ENCODE assay signal across 36 cellular contexts in the genomic region with DNA sequence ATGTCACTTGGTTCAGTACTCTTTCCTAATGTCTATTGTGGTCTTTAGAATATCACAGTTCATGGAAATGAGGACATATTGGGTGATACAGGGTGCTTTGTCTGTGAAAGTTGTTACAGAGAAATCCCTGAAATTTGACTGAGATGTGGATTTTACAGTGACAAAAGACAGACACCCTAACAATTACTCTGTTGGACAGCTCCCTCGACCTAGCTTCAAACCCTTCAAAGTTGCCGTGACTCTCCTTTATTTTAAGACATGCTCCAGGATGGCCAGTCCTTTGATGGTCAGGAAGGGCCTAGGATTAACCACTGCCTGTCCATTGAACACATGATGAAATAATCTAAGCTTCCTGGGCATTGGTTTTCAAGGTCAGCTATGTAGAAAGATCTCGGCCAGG. TPM values are rescaled to one million over a fixed set of nuclear protein-coding genes. Genes with fewer than 3 reads are reported as not detected.
"Had no signal": no experiment of that assay in that cellular context is flagged by ENCODE, and none has a peak within 500 bp of the region (broad histone marks: within the 10 kb centered on the region; RNA-seq: fewer than 3 reads in every experiment).

No MANE protein-coding gene starts in this region.

- H3K4me1 ChIP-seq: breast epithelium had no signal

- H3K36me3 ChIP-seq: breast epithelium, MG63 had no signal

- H3K27ac ChIP-seq: breast epithelium, PC-9, SK-N-MC, VCaP had no signal

- H3K27me3 ChIP-seq: MG63, SJCRH30 had no signal

- H2AFZ ChIP-seq: PC-9 had no signal

- DNase-seq: activated CD4-positive, alpha-beta T cell treated with anti-CD3 and anti-CD28 coated beads for 1 hour; activated CD4-positive, alpha-beta T cell treated with anti-CD3 and anti-CD28 coated beads for 48 hours; activated CD4-positive, CD25-positive, alpha-beta regulatory T cell; activated CD8-positive, alpha-beta T cell treated with anti-CD3 and anti-CD28 coated beads for 36 hours; activated effector memory CD4-positive, alpha-beta T cell treated with anti-CD3 and anti-CD28 coated beads, Interleukin-2, amount 50 U/mL, for 16 hours; activated naive CD4-positive, alpha-beta T cell; activated naive CD4-positive, alpha-beta T cell treated with anti-CD3 and anti-CD28 coated beads, Interleukin-2, amount 50 U/mL, for 16 hours; activated naive CD8-positive, alpha-beta T cell treated with anti-CD3 and anti-CD28 coated beads for 36 hours; activated T-cell treated with anti-CD3 and anti-CD28 coated beads, Interleukin-2, amount 50 U/mL, for 1 hour; activated T-cell treated with anti-CD3 and anti-CD28 coated beads, Interleukin-2, amount 50 U/mL, for 72 hours; amniotic stem cell; aorta; KG1; MG63; NCI-H1048; NCI-H1105 treated with DMSO at 0.1 percent for 48 hours; NCI-H1436; NCI-H1694; NCI-H1930; NCI-H2081 treated with DMSO at 0.1 percent for 48 hours; NCI-H345; NCI-H524 treated with DMSO at 0.1 percent for 48 hours; NCI-H748 treated with DMSO at 0.1 percent for 48 hours; NK-92 treated with Interleukin-12 subunit alpha and Interleukin-12 subunit beta, amount 100 ng/mL, for 24 hours; PC-9; SHP77; T-cell; T-helper 17 cell had no signal

- H3K4me1 Mint-ChIP-seq: activated naive CD8-positive, alpha-beta T cell treated with anti-CD3 and anti-CD28 coated beads for 36 hours; activated T-helper 17 cell treated with anti-CD3 and anti-CD28 coated beads, Interleukin-2, amount 50 U/mL, for 72 hours; T-cell; T-helper 17 cell had no signal

- H3K4me2 ChIP-seq: PC-9 had no signal

- H3K27ac Mint-ChIP-seq: activated CD8-positive, alpha-beta T cell treated with anti-CD3 and anti-CD28 coated beads for 36 hours; activated naive CD8-positive, alpha-beta T cell treated with anti-CD3 and anti-CD28 coated beads for 36 hours; activated T-cell treated with anti-CD3 and anti-CD28 coated beads, Interleukin-2, amount 50 U/mL, for 72 hours; activated T-helper 17 cell treated with anti-CD3 and anti-CD28 coated beads, Interleukin-2, amount 50 U/mL, for 72 hours; T-cell; T-helper 17 cell had no signal

- H3K36me3 Mint-ChIP-seq: activated naive CD8-positive, alpha-beta T cell treated with anti-CD3 and anti-CD28 coated beads for 36 hours; T-cell had no signal

- H3K9me3 Mint-ChIP-seq: activated CD8-positive, alpha-beta T cell treated with anti-CD3 and anti-CD28 coated beads for 36 hours; activated naive CD8-positive, alpha-beta T cell treated with anti-CD3 and anti-CD28 coated beads for 36 hours; activated T-cell treated with anti-CD3 and anti-CD28 coated beads, Interleukin-2, amount 50 U/mL, for 72 hours; activated T-helper 17 cell treated with anti-CD3 and anti-CD28 coated beads, Interleukin-2, amount 50 U/mL, for 72 hours; T-cell had no signal

- H3K9me3 ChIP-seq: breast epithelium, MG63, SJCRH30 had no signal

- H3K4me3 Mint-ChIP-seq: activated CD8-positive, alpha-beta T cell treated with anti-CD3 and anti-CD28 coated beads for 36 hours; activated naive CD8-positive, alpha-beta T cell treated with anti-CD3 and anti-CD28 coated beads for 36 hours; activated T-cell treated with anti-CD3 and anti-CD28 coated beads, Interleukin-2, amount 50 U/mL, for 72 hours; activated T-helper 17 cell treated with anti-CD3 and anti-CD28 coated beads, Interleukin-2, amount 50 U/mL, for 72 hours; T-cell; T-helper 17 cell had no signal

- H3K4me3 ChIP-seq: breast epithelium, MG63, PC-9, SJCRH30, SK-N-MC had no signal

RNA-seq across cellular contexts. Expression of gene DCX, which starts 4.0 kb away (rescaled TPM):
- total RNA-seq: activated CD8-positive, alpha-beta memory T cell treated with anti-CD3 and anti-CD28 coated beads for 36 hours; activated CD8-positive, alpha-beta T cell treated with anti-CD3 and anti-CD28 coated beads for 36 hours; activated naive CD8-positive, alpha-beta T cell treated with anti-CD3 and anti-CD28 coated beads for 36 hours; activated T-cell treated with anti-CD3 and anti-CD28 coated beads, Interleukin-2, amount 50 U/mL, for 72 hours; activated T-helper 17 cell treated with anti-CD3 and anti-CD28 coated beads, Interleukin-2, amount 50 U/mL, for 72 hours; NCI-H460; OCI-LY7; PC-9; T-cell; T-helper 17 cell had no signal
